In the genomic region with DNA sequence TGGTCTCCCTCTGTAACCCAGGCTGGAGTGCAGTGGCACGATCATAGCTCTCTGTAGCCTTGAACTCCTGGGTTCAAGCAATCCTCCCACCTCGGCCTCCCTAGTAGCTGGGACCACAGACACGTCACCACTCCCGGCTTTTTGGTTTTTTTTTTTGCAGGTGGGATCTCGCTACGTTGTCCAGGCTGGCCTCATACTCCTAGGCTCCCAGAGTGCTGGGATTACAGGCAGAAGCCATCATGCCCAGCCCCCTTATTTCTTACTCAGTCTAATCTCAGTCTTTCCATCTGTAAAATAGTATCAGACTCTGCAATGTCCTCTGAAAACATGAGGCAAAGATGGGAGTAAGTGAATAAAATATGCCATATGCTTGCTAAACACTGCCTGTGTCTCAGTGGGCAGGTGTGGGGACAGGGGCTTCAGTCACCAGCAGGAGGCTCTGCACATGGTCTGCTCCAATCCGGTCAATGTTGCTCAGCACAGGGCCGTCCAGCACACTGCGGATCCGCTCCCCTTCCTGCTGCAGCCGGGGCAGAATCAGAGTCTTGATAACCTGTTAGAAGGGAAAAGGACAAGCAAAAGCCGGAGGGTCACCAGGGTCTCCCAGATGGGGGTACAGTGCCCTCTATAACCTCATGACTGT, we compare ENCODE assay signal across 1 cellular context.
TF ChIP-seq lines count a peak whose summit lies in the region.

No MANE protein-coding gene starts in this region.

TF ChIP-seq in HCT116, 20 proteins besides CTCF, POLR2A, EP300 and RAD21 (continued from another document):
- TF ChIP-seq, protein P1, sequence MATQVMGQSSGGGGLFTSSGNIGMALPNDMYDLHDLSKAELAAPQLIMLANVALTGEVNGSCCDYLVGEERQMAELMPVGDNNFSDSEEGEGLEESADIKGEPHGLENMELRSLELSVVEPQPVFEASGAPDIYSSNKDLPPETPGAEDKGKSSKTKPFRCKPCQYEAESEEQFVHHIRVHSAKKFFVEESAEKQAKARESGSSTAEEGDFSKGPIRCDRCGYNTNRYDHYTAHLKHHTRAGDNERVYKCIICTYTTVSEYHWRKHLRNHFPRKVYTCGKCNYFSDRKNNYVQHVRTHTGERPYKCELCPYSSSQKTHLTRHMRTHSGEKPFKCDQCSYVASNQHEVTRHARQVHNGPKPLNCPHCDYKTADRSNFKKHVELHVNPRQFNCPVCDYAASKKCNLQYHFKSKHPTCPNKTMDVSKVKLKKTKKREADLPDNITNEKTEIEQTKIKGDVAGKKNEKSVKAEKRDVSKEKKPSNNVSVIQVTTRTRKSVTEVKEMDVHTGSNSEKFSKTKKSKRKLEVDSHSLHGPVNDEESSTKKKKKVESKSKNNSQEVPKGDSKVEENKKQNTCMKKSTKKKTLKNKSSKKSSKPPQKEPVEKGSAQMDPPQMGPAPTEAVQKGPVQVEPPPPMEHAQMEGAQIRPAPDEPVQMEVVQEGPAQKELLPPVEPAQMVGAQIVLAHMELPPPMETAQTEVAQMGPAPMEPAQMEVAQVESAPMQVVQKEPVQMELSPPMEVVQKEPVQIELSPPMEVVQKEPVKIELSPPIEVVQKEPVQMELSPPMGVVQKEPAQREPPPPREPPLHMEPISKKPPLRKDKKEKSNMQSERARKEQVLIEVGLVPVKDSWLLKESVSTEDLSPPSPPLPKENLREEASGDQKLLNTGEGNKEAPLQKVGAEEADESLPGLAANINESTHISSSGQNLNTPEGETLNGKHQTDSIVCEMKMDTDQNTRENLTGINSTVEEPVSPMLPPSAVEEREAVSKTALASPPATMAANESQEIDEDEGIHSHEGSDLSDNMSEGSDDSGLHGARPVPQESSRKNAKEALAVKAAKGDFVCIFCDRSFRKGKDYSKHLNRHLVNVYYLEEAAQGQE (IDR thresholded peaks at IDR 0.05; ENCODE audit: low read depth) = no peak
- TF ChIP-seq FOSL1 (IDR thresholded peaks at IDR 0.05; ENCODE audit: low read depth) (no peak), SP1 (IDR thresholded peaks at IDR 0.05; ENCODE audit: low read depth) (no peak)
